ENCODE assay signal across 24 cellular contexts in genomic region chr18:2442006-2442405, GRCh38.
"Had no signal": no experiment of that assay in that cellular context is flagged by ENCODE, and none has a peak within 500 bp of the region (broad histone marks: within the 10 kb centered on the region; RNA-seq: fewer than 3 reads in every experiment).

No MANE protein-coding gene starts in this region.

- ATAC-seq: activated T-cell treated with anti-CD3 and anti-CD28 coated beads, Interleukin-2, amount 50 U/mL, for 4 hours; heart right ventricle; left colon; mucosa of descending colon; pancreas; psoas muscle had no signal

- DNase-seq: activated B cell treated with CpG ODN at 0.5 μM for 24 hours; activated CD4-positive, alpha-beta T cell treated with anti-CD3 and anti-CD28 coated beads for 4 hours; activated CD4-positive, alpha-beta T cell treated with anti-CD3 and anti-CD28 coated beads, Interleukin-2, amount 50 U/mL, for 48 hours; activated CD8-positive, alpha-beta memory T cell treated with anti-CD3 and anti-CD28 coated beads, Interleukin-2, amount 50 U/mL, for 48 hours; activated naive CD4-positive, alpha-beta T cell treated with Interleukin-2 at 50 U/mL for 16 hours; activated naive CD8-positive, alpha-beta T cell treated with anti-CD3 and anti-CD28 coated beads for 36 hours; activated T-cell treated with anti-CD3 and anti-CD28 coated beads, Interleukin-2, amount 50 U/mL, for 4 hours; amniotic stem cell; erythroblast; heart right ventricle; left colon; mesendoderm; mucosa of descending colon; nephron progenitor cell; pancreas; psoas muscle; spleen; stimulated activated CD4-positive, alpha-beta T cell treated with anti-CD3 and anti-CD28 coated beads, Interleukin-4, amount 100 ng/mL, for 1 hour; stimulated activated naive CD4-positive, alpha-beta T cell treated with Interleukin-2 at 50 U/mL for 16 hours; T-helper 9 cell; upper lobe of left lung had no signal

- H3K27ac ChIP-seq: cardiac muscle cell, heart right ventricle, pancreas, psoas muscle, right atrium auricular region, spleen, thoracic aorta, upper lobe of left lung had no signal
